ENCODE assay signal across 1 cellular context in genomic region chr20:17731233-17731632, GRCh38.
TF ChIP-seq lines count a peak whose summit lies in the region.

No MANE protein-coding gene starts in this region.

TF ChIP-seq in WTC11, 78 proteins besides CTCF, POLR2A, EP300 and RAD21 (continued from another document):
- TF ChIP-seq STAT6 (CRISPR knock-in tag; conservative IDR thresholded peaks at IDR 0.05; ENCODE audit: low read depth) (no peak), HMGXB4 (CRISPR knock-in tag; IDR thresholded peaks at IDR 0.05) (no peak), CBFB (CRISPR knock-in tag; IDR thresholded peaks at IDR 0.05; ENCODE audit: low read depth) (no peak), CREB1 (CRISPR knock-in tag; IDR thresholded peaks at IDR 0.05) (no peak), CREM (CRISPR knock-in tag; IDR thresholded peaks at IDR 0.05) (no peak), ZNF317 (CRISPR knock-in tag; IDR thresholded peaks at IDR 0.05; ENCODE audit: borderline replicate concordance, low read depth) (no peak), ZNF138 (CRISPR knock-in tag; conservative IDR thresholded peaks at IDR 0.05) (no peak), FOXP4 (CRISPR knock-in tag; IDR thresholded peaks at IDR 0.05) (no peak)
- TF ChIP-seq, protein P1, sequence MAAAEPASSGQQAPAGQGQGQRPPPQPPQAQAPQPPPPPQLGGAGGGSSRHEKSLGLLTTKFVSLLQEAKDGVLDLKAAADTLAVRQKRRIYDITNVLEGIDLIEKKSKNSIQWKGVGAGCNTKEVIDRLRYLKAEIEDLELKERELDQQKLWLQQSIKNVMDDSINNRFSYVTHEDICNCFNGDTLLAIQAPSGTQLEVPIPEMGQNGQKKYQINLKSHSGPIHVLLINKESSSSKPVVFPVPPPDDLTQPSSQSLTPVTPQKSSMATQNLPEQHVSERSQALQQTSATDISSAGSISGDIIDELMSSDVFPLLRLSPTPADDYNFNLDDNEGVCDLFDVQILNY (CRISPR knock-in tag; IDR thresholded peaks at IDR 0.05): no peak
- TF ChIP-seq, protein P2, sequence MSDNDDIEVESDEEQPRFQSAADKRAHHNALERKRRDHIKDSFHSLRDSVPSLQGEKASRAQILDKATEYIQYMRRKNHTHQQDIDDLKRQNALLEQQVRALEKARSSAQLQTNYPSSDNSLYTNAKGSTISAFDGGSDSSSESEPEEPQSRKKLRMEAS (CRISPR knock-in tag; IDR thresholded peaks at IDR 0.05): no peak
